2 cellular contexts compared by ENCODE assay signal in genomic region chr12:64780531-64781373, GRCh38.
TF ChIP-seq lines count a peak whose summit lies in the region.

No MANE protein-coding gene starts in this region.

TF ChIP-seq in HEK293T, 16 proteins besides CTCF, POLR2A, EP300 and RAD21 (continued from another document):
- TF ChIP-seq BHLHE40 (IDR thresholded peaks at IDR 0.05; ENCODE audit: borderline replicate concordance), result no peak

TF ChIP-seq in K562, 482 proteins besides CTCF, POLR2A, EP300 and RAD21 (continued from another document and continues in another):
- TF ChIP-seq PURB (CRISPR knock-in tag; IDR thresholded peaks at IDR 0.05; ENCODE audit: low read depth), result no peak
- peak; percentile 49; the same call in 1 of the 2 replicates for TF ChIP-seq NCOA6 (IDR thresholded peaks at IDR 0.05)
- TF ChIP-seq E2F6 (IDR thresholded peaks at IDR 0.05; ENCODE audit: borderline replicate concordance in 1 of 2, extremely low read depth in 1 of 2, insufficient read depth in 1 of 2, insufficient read length in 1 of 2, low read depth in 1 of 2, low read length in 1 of 2, poor library complexity in 1 of 2, severe bottlenecking in 1 of 2), result peak in 1 of 2 experiments; percentile 73
- TF ChIP-seq LEF1 (IDR thresholded peaks at IDR 0.05), result no peak
- TF ChIP-seq GTF2B (IDR thresholded peaks at IDR 0.05; ENCODE audit: extremely low read depth, insufficient read length), result no peak
- no peak for TF ChIP-seq ARNT (IDR thresholded peaks at IDR 0.05)
- TF ChIP-seq CBX5 (IDR thresholded peaks at IDR 0.05; ENCODE audit: borderline replicate concordance, low read depth), result no peak
- no peak for TF ChIP-seq ZNF217 (CRISPR knock-in tag; IDR thresholded peaks at IDR 0.05)
- no peak for TF ChIP-seq PYGO2 (tag; IDR thresholded peaks at IDR 0.05)
- TF ChIP-seq FOS (IDR thresholded peaks at IDR 0.05; ENCODE audit: extremely low read depth, insufficient read length), result no peak
- no peak for TF ChIP-seq CLOCK (CRISPR knock-in tag; IDR thresholded peaks at IDR 0.05; ENCODE audit: borderline replicate concordance)
- TF ChIP-seq MGA (IDR thresholded peaks at IDR 0.05), result 0 out of 2 replicates have a peak, but pooled peaks have one; percentile 12
- TF ChIP-seq KLF1 (tag; IDR thresholded peaks at IDR 0.05), result no peak
- no peak for TF ChIP-seq MEF2A (IDR thresholded peaks at IDR 0.05; ENCODE audit: control insufficient read depth, low read depth, low read length)
- TF ChIP-seq CBFB (CRISPR knock-in tag; IDR thresholded peaks at IDR 0.05), result no peak
- no peak for TF ChIP-seq POLR3A (IDR thresholded peaks at IDR 0.05; ENCODE audit: borderline replicate concordance, extremely low read depth, insufficient read depth, insufficient read length)
- no peak for TF ChIP-seq RAD51 (IDR thresholded peaks at IDR 0.05; ENCODE audit: borderline replicate concordance, low read depth)
- no peak for TF ChIP-seq ZNF140 (CRISPR knock-in tag; IDR thresholded peaks at IDR 0.05)
- TF ChIP-seq NELFE (IDR thresholded peaks at IDR 0.05; ENCODE audit: insufficient read depth, insufficient read length), result no peak
- TF ChIP-seq DIDO1 (tag; IDR thresholded peaks at IDR 0.05; ENCODE audit: low read depth), result no peak
- no peak for TF ChIP-seq NR4A1 (CRISPR knock-in tag; IDR thresholded peaks at IDR 0.05)
- TF ChIP-seq NR4A1 (tag; IDR thresholded peaks at IDR 0.05), result no peak
- TF ChIP-seq KDM5B (IDR thresholded peaks at IDR 0.05; ENCODE audit: insufficient replicate concordance, low read depth, low read length), result no peak
- no peak for TF ChIP-seq FOXK2 (conservative IDR thresholded peaks at IDR 0.05 in 1 of 2, IDR thresholded peaks at IDR 0.05 in 1 of 2; ENCODE audit: low read depth in 2 of 2)
- TF ChIP-seq PCBP1 (IDR thresholded peaks at IDR 0.05; ENCODE audit: low read depth, low read length, poor library complexity, severe bottlenecking), result no peak
- TF ChIP-seq USF1 (CRISPR knock-in tag; IDR thresholded peaks at IDR 0.05), result no peak
- no peak for TF ChIP-seq ZNF436 (CRISPR knock-in tag; IDR thresholded peaks at IDR 0.05)
- no peak for TF ChIP-seq ZNF41 (CRISPR knock-in tag; conservative IDR thresholded peaks at IDR 0.05)
- no peak for TF ChIP-seq THRA (IDR thresholded peaks at IDR 0.05)
- no peak for TF ChIP-seq ZNF778 (CRISPR knock-in tag; IDR thresholded peaks at IDR 0.05)
- peak; percentile 20 for TF ChIP-seq FUS (optimal IDR thresholded peaks at IDR 0.05; ENCODE audit: low read depth, low read length)
- no peak for TF ChIP-seq ZNF695 (CRISPR knock-in tag; IDR thresholded peaks at IDR 0.05)
- 0 out of 2 replicates have a peak, but pooled peaks have one; percentile 18 for TF ChIP-seq NFIC (IDR thresholded peaks at IDR 0.05)
- TF ChIP-seq L3MBTL2 (IDR thresholded peaks at IDR 0.05), result peak; percentile 71
- 0 out of 2 replicates have a peak, but pooled peaks have one; percentile 16 for TF ChIP-seq VEZF1 (CRISPR knock-in tag; IDR thresholded peaks at IDR 0.05)
- peak; percentile 36 for TF ChIP-seq FIP1L1 (IDR thresholded peaks at IDR 0.05; ENCODE audit: low read depth, low read length, poor library complexity, severe bottlenecking)
